Comparison of ENCODE assay signal across 9 cellular contexts in the genomic region with DNA sequence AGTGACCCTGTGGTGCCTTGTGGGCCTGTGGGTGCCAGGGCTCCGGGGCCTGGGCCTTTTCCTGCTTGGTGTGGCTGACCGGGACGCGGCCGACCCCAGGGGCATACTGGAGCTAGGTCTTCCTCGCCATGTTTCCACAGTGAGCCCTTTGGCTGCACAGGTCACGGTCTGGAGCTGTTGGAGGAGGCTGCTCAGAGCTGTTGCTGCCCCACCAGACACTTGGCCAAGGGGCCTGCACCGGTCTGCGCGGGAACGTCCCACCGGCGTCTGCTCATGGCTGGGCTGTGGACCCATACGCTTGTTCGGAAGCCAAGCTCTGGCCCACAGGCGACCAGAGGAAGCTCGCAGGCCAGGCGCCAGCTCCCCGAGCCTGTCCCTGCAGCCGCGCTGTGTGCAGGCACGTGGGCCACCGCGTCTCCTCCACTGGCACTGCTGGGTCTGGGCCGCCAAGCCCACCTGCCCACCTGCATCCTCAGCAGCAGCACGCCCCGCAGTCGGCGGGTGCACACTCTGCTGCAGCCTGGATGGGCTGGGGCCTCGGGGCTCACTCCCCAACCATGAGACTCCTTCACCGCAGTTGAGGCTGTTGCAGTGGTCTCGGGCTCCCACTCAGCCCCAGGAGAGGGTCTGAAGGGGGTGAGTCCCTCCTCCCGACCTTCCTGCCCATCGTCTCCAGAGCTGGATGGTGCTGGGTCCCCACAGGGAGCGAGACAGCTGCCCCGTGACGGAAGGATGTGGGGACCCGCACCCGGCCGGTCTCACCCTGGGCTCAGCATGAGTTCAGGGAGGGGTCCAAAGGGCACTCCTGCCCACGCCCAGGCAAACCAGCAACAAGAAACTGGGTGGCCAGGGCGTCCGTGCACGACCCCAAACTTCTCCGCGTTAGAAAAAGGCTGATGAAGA. TPM values are rescaled to one million over a fixed set of nuclear protein-coding genes. Genes with fewer than 3 reads are reported as not detected.
DNase-seq lines count a peak whose midpoint lies in the region; ATAC-seq and TF ChIP-seq lines count a peak whose summit lies in the region.
"Had no signal": no experiment of that assay in that cellular context is flagged by ENCODE, and none has a peak within 500 bp of the region (broad histone marks: within the 10 kb centered on the region; RNA-seq: fewer than 3 reads in every experiment).

No MANE protein-coding gene starts in this region.

- H3K36me3 ChIP-seq in Panc1 (ENCODE audit: control insufficient read depth, insufficient read depth, low read length) (peaks cover 2% of the 10 kb centered on the region; the same call in 1 of the 2 replicates), esophagus (ENCODE audit: control insufficient read depth in 2 of 2, insufficient read depth in 2 of 2, low read length in 1 of 2) (peaks cover 0 to 20% of the 10 kb centered on the region in 2 donors), tibial nerve (peaks cover 0 to 32% (median 0%) of the 10 kb centered on the region in 3 donors)

- POLR2A ChIA-PET in Panc1 (lab: Charles Lee), result no interaction called here

- CTCF ChIA-PET in Panc1 (lab: Charles Lee), result no interaction called here

- DNase-seq in Panc1 (ENCODE audit: low read depth, low spot score), result no peak
- DNase-seq in mesenteric fat pad (ENCODE audit: low spot score), result peak; percentile 94
- DNase-seq in tibial nerve (ENCODE audit: low spot score in 2 of 2), result peak; percentile 62 to 63
- no peak for DNase-seq in retina
- DNase-seq in stimulated activated naive CD4-positive, alpha-beta T cell (lab: John Stamatoyannopoulos, UW), result no peak
- DNase-seq in SHP77 (lab: John Stamatoyannopoulos, UW), result no peak
- DNase-seq: erythroblast; stimulated activated CD4-positive, alpha-beta T cell treated with anti-CD3 and anti-CD28 coated beads, Interleukin-2, amount 100 ng/mL, for 48 hours had no signal

- no TSS peak for BruUV-seq in Panc1 (replicated peaks; lab: Mats Ljungman, UMichigan)

- no peak for TF ChIP-seq POLR2A in tibial nerve (IDR thresholded peaks at IDR 0.05)

- intact Hi-C loops in Panc1 (cut with micrococcal nuclease; ENCODE audit: unreplicated experiment), result no loop called here

- in situ Hi-C loops in Panc1 (cut with HindIII; ENCODE audit: low pct_unique_long_range_greater_than_20kb, low sequenced_read_pairs), result no loop called here

- 60 to 62% methylated on average over 45 to 46 of the region's 46 CpGs for WGBS in esophagus, 2 donors
- WGBS in tibial nerve, 2 donors, result 49 to 60% methylated on average over 33 to 36 of the region's 46 CpGs

- H3K27me3 ChIP-seq in Panc1 (ENCODE audit: control insufficient read depth, insufficient read depth, low read length), result no peaks in the 10 kb centered on the region
- H3K27me3 ChIP-seq in esophagus (ENCODE audit: control insufficient read depth in 1 of 2, insufficient read depth in 2 of 2, low read length in 2 of 2), result no peaks in the 10 kb centered on the region
- no peaks in the 10 kb centered on the region for H3K27me3 ChIP-seq in tibial nerve

- H3K9me3 ChIP-seq in Panc1 (ENCODE audit: control insufficient read depth, insufficient read depth, low read depth, low read length), result no peaks in the 10 kb centered on the region
- no peaks in the 10 kb centered on the region for H3K9me3 ChIP-seq in esophagus (ENCODE audit: control insufficient read depth in 2 of 2, insufficient read depth in 1 of 2, low read depth in 1 of 2, low read length in 1 of 2)
- no peaks in the 10 kb centered on the region for H3K9me3 ChIP-seq in tibial nerve

- H3K4me3 ChIP-seq in Panc1 (ENCODE audit: low read depth in 2 of 2, low read length in 2 of 2) (no peak overlapping the region), esophagus (ENCODE audit: low read depth in 1 of 2, low read length in 2 of 2) (no peak overlapping the region), tibial nerve (no peak overlapping the region)

- H3K27ac ChIP-seq in Panc1 (ENCODE audit: low read length) (peak overlapping the region; percentile 98), esophagus (ENCODE audit: low read depth in 2 of 2, low read length in 1 of 2) (peak overlapping the region; percentile 1 to 30), tibial nerve (peak overlapping the region in 3 of 4 donors; percentile 62 to 86 (median 85))

- ATAC-seq in Panc1, result peak; percentile 63

- H3K4me1 ChIP-seq in Panc1 (ENCODE audit: control insufficient read depth, insufficient read depth, low read length) (peaks cover 45% of the 10 kb centered on the region), esophagus (ENCODE audit: control insufficient read depth in 2 of 2, insufficient read depth in 2 of 2, low read length in 1 of 2) (peaks cover 0 to 2% of the 10 kb centered on the region in 2 donors), tibial nerve (peaks cover 0 to 23% (median 13%) of the 10 kb centered on the region in 4 donors)

- no peak for TF ChIP-seq CTCF in Panc1 (IDR thresholded peaks at IDR 0.05)
- TF ChIP-seq CTCF in tibial nerve (IDR thresholded peaks at IDR 0.05), result no peak

- TF ChIP-seq EP300 in tibial nerve (IDR thresholded peaks at IDR 0.05), result no peak

RNA-seq across cellular contexts. Expression of a gene that starts 15.5 kb away (rescaled TPM):
- total RNA-seq in Panc1 (2021; ENCODE audit: unreplicated experiment) (23.8 TPM), mesenteric fat pad (10.1 TPM), tibial nerve (10 to 100 TPM in 3 of 4 donors, 1 to 10 TPM in 1; 9.8 to 25.1 (median 16.2) TPM)
- 22.3 TPM for polyA plus RNA-seq in Panc1 (2012; ENCODE audit: insufficient read length)
- 1 to 10 TPM; 2.8 to 3.5 TPM for polyA plus RNA-seq in esophagus

RNA-seq across cellular contexts. Expression of a gene that starts 49.2 kb away (rescaled TPM):
- total RNA-seq in Panc1 (2021; ENCODE audit: unreplicated experiment) (57.3 TPM), mesenteric fat pad (39.0 TPM), tibial nerve (10 to 100 TPM; 64.5 to 89.7 (median 78.9) TPM)
- polyA plus RNA-seq in Panc1 (2012; ENCODE audit: insufficient read length), result 33.9 TPM
- polyA plus RNA-seq in esophagus, result 10 to 100 TPM; 17.3 TPM

Comparison
In these comparisons a context has a peak if more than half of its experiments do, and no peak if none do; other contexts are left out.
1. DNase-seq: peak in mesenteric fat pad (single experiment) and tibial nerve (2 of 2); none in Panc1 (single experiment), retina (single experiment), stimulated activated naive CD4-positive, alpha-beta T cell (0 of 6) and SHP77 (0 of 2).
2. H3K27ac ChIP-seq: peak in every context shown above with its lines; median percentile 98 in Panc1; 85 in tibial nerve; 16 in esophagus.